In the genomic region with DNA sequence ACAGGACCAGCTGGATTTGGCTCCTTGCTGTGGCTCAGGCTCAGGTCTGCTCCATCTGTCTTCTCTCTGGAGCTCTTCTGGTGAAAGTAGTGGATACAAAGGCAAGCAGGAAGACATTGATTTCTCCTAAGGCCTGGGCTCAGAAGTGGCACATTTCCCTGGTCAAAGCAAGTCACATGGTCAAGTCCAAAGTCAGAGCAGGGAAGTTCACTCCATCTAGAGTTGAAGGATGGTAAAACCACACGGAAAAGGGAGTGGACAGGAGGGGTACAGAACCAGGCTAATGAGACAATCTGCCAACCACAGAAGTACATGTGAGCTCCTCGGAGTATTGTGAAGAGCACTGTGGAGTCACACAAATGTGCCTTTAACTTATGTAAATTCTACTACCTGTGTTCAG, we compare ENCODE assay signal across 17 cellular contexts.
DNase-seq lines count a peak whose midpoint lies in the region; ATAC-seq and TF ChIP-seq lines count a peak whose summit lies in the region.
"Had no signal": no experiment of that assay in that cellular context is flagged by ENCODE, and none has a peak within 500 bp of the region (broad histone marks: within the 10 kb centered on the region; RNA-seq: fewer than 3 reads in every experiment).

No MANE protein-coding gene starts in this region.

- intact Hi-C loops in lower lobe of right lung (cut with DNase I), result no loop called here

- in situ Hi-C loops in T47D (cut with HindIII; ENCODE audit: low pct_unique_long_range_greater_than_20kb, low sequenced_read_pairs), result no loop called here
- in situ Hi-C loops in ACHN (cut with HindIII; ENCODE audit: low pct_ligation_motif_present, low pct_unique_long_range_greater_than_20kb, low sequenced_read_pairs), result no loop called here

- no peak overlapping the region for H3K4me3 ChIP-seq in lower lobe of right lung
- H3K4me3 ChIP-seq: pancreas, SJSA1 had no signal

- no peak overlapping the region for H3K27ac ChIP-seq in lower lobe of right lung
- H3K27ac ChIP-seq: 22Rv1, pancreas, SJSA1, VCaP had no signal

- DNase-seq in DMS 273 (lab: John Stamatoyannopoulos, UW; ENCODE audit: unreplicated experiment) (peak; percentile 31), DMS 273 treated with DMSO at 0.1 percent for 48 hours (lab: John Stamatoyannopoulos, UW) (no peak), M059J (ENCODE audit: low read depth) (peak; percentile 25), T47D (ENCODE audit: low read depth in 1 of 2, low spot score in 1 of 2) (peak; percentile 13 to 61), lower lobe of right lung (no peak), ACHN (no peak)
- no peak for DNase-seq in activated naive CD4-positive, alpha-beta T cell treated with anti-CD3 and anti-CD28 coated beads, Interleukin-2, amount 50 U/mL, for 16 hours
- DNase-seq: activated CD8-positive, alpha-beta memory T cell treated with anti-CD3 and anti-CD28 coated beads, Interleukin-2, amount 50 U/mL, for 48 hours; activated naive CD4-positive, alpha-beta T cell treated with anti-CD3 and anti-CD28 coated beads for 36 hours; NCI-H1694; NCI-H526 treated with DMSO at 0.1 percent for 48 hours; pancreas; stimulated activated CD4-positive, alpha-beta T cell treated with anti-CD3 and anti-CD28 coated beads, Interleukin-12 subunit alpha, Interleukin-12 subunit beta, amount 100 ng/mL, for 4 hours had no signal

- H3K36me3 ChIP-seq in lower lobe of right lung, result no peaks in the 10 kb centered on the region
- H3K36me3 ChIP-seq: pancreas, SJSA1 had no signal

- peaks cover 30% of the 10 kb centered on the region for H3K27me3 ChIP-seq in lower lobe of right lung (ENCODE audit: low read depth)
- H3K27me3 ChIP-seq: pancreas had no signal

- TF ChIP-seq CTCF in lower lobe of right lung (IDR thresholded peaks at IDR 0.05), result peak; percentile 6

- ATAC-seq in lower lobe of right lung (no peak), GM19328 (IDR thresholded peaks at IDR 0.05; ENCODE audit: unreplicated experiment) (no peak)
- ATAC-seq: pancreas had no signal

- no peaks in the 10 kb centered on the region for H3K4me1 ChIP-seq in lower lobe of right lung
- H3K4me1 ChIP-seq: pancreas had no signal

- peaks cover 4% of the 10 kb centered on the region for H3K9me3 ChIP-seq in lower lobe of right lung
- H3K9me3 ChIP-seq: pancreas, SJSA1 had no signal

Comparison
In these comparisons a context has a peak if more than half of its experiments do, and no peak if none do; other contexts are left out.
1. DNase-seq: peak in DMS 273 (single experiment), M059J (single experiment) and T47D (2 of 2); none in DMS 273 treated with DMSO at 0.1 percent for 48 hours (single experiment), lower lobe of right lung (single experiment), activated naive CD4-positive, alpha-beta T cell treated with anti-CD3 and anti-CD28 coated beads, Interleukin-2, amount 50 U/mL, for 16 hours (single experiment) and ACHN (single experiment).